Comparison of ENCODE assay signal across 8 cellular contexts in the genomic region with DNA sequence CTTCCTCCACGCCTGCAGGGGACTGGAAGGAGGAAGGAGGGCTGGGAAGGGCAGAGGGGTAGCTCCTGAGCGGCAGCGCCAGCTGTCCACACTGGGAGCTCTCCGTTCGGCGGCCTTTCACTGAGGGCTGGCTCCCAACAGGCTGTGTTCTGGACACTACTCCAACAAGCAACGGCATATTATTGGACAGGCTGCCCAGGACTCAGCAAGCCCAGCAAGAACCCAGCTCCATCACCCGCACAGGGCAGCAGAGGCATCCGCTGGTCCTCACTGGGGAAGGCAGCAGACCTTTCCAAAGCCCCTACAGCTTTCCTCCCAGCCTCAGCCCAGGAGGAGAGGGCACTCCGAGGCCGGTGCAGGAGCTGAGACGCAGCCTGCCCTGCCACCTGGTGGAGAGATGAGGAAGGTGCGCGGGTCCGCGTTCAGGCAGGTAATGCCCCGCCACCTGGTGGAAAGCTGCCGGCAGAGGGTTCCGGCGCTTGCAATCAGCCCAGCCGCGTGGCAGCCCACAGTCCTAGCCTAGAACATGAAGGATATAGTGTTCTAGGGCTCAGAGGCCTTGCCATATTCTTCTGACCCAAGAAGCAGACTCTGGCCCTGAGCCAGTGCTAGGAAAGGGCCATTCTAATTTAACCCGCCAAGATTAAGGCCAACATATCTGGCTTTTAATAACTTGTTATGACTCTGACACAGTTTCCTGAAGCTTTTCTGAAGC.
DNase-seq lines count a peak whose midpoint lies in the region; ATAC-seq and TF ChIP-seq lines count a peak whose summit lies in the region.

No MANE protein-coding gene starts in this region.

- no peaks in the 10 kb centered on the region for H3K36me3 ChIP-seq in kidney epithelial cell (ENCODE audit: control insufficient read depth, insufficient read depth, low read length)

- peaks cover under 1% of the 10 kb centered on the region for H3K27me3 ChIP-seq in kidney epithelial cell (ENCODE audit: control insufficient read depth, insufficient read depth, low read length)

- DNase-seq in AG09319 (ENCODE audit: extremely low read depth, low read depth), result peak; percentile 11
- peak; percentile 77 for DNase-seq in NCI-H2196 treated with DMSO at 0.1 percent for 48 hours (lab: John Stamatoyannopoulos, UW; ENCODE audit: unreplicated experiment)
- peak; percentile 74 to 86 (median 80) for DNase-seq in activated CD4-positive, CD25-positive, alpha-beta regulatory T cell (lab: John Stamatoyannopoulos, UW)
- peak; percentile 73 to 74 for DNase-seq in cardiac fibroblast (ENCODE audit: low read depth in 2 of 2)
- no peak for DNase-seq in kidney epithelial cell (ENCODE audit: low read depth)
- peak; percentile 84 to 89 (median 84) for DNase-seq in stimulated activated CD4-positive, alpha-beta T cell treated with anti-CD3 and anti-CD28 coated beads, Interleukin-1b, Interleukin-23, amount 100 ng/mL, for 24 hours (ENCODE audit: low read depth in 4 of 4, low spot score in 1 of 4)

- ATAC-seq in GM18907 (IDR thresholded peaks at IDR 0.05; ENCODE audit: unreplicated experiment), result peak; percentile 92
- ATAC-seq in HG03135 (IDR thresholded peaks at IDR 0.05; ENCODE audit: unreplicated experiment), result peak; percentile 93

- TF ChIP-seq CTCF in AG09319 (IDR thresholded peaks at IDR 0.05; ENCODE audit: low read depth, low read length) (peak; percentile 94), cardiac fibroblast (IDR thresholded peaks at IDR 0.05; ENCODE audit: low read depth, low read length) (peak; percentile 99), kidney epithelial cell (IDR thresholded peaks at IDR 0.05; ENCODE audit: insufficient read depth, low read length, poor library complexity, severe bottlenecking) (peak; percentile 100)

- no peak overlapping the region for H3K4me3 ChIP-seq in cardiac fibroblast (replicated peaks in 1 of 2; ENCODE audit: low read depth in 2 of 2, low read length in 2 of 2)
- no peak overlapping the region for H3K4me3 ChIP-seq in kidney epithelial cell (ENCODE audit: low read depth, low read length)
